Comparison of ENCODE assay signal across 16 cellular contexts in the genomic region with DNA sequence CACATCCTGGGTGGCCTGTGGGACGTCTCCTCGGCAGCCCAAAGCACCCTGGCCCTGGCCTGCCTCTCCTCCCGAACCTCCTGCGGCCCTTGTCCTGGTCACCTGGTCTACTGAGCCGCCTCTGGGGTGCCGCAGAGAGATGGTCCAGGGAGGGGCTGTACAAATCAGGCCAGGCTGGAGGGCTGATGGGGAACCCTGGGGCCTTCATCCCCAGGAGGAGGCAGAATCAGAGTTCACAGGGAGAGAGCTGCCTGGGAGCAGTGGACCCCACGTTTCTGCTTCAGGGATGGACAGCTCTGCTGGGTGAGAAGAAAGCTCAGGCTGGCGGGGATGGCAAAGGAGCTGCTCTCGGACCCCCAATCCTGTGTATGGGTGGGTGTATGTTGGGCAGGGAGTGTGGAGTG.
A peak's percentile ranks its signal among the peaks of the same experiment; 100 is the strongest.
DNase-seq lines count a peak whose midpoint lies in the region; ATAC-seq and TF ChIP-seq lines count a peak whose summit lies in the region.
"Had no signal": no experiment of that assay in that cellular context is flagged by ENCODE, and none has a peak within 500 bp of the region (broad histone marks: within the 10 kb centered on the region; RNA-seq: fewer than 3 reads in every experiment).

No MANE protein-coding gene starts in this region.

- H3K4me1 ChIP-seq in DOHH2 (ENCODE audit: control insufficient read depth, low read length) (peaks cover 44% of the 10 kb centered on the region), gastroesophageal sphincter (no peaks in the 10 kb centered on the region)
- H3K4me1 ChIP-seq: testis had no signal

- no peaks in the 10 kb centered on the region for H3K27me3 Mint-ChIP-seq in activated T-helper 1 cell treated with anti-CD3 and anti-CD28 coated beads, Interleukin-12 subunit alpha, Interleukin-12 subunit beta, Interleukin-2, Interleukin-4 antibody, amounts not matched to agents 30 ng/mL and 10 ng/mL and 1 ng/mL, durations not matched to agents 14 hours and 24 hours and 36 hours (ENCODE audit: insufficient read depth)
- H3K27me3 Mint-ChIP-seq in nephron progenitor cell (ENCODE audit: low read depth, poor library complexity), result peaks cover 16% of the 10 kb centered on the region

- H3K4me2 ChIP-seq in DOHH2 (ENCODE audit: low read length), result peak overlapping the region; percentile 61

- H3K4me3 ChIP-seq in DOHH2 (ENCODE audit: low read length) (peak overlapping the region; percentile 52), gastroesophageal sphincter (no peak overlapping the region)
- H3K4me3 ChIP-seq: K562, testis had no signal

- H3F3A ChIP-seq in DOHH2 (ENCODE audit: control insufficient read depth, insufficient read depth), result no peaks in the 10 kb centered on the region

- no peaks in the 10 kb centered on the region for H3K4me1 Mint-ChIP-seq in activated T-helper 1 cell treated with anti-CD3 and anti-CD28 coated beads, Interleukin-12 subunit alpha, Interleukin-12 subunit beta, Interleukin-2, Interleukin-4 antibody, amounts not matched to agents 30 ng/mL and 10 ng/mL and 1 ng/mL, durations not matched to agents 14 hours and 24 hours and 36 hours (ENCODE audit: low read depth)
- H3K4me1 Mint-ChIP-seq in nephron progenitor cell, result peaks cover 19% of the 10 kb centered on the region
- H3K4me1 Mint-ChIP-seq: neural crest cell had no signal

- DNase-seq in AG20443 (ENCODE audit: low spot score) (peak; percentile 5), nephron progenitor cell (no peak), NCI-H1092 treated with DMSO at 0.1 percent for 48 hours (lab: John Stamatoyannopoulos, UW) (no peak)
- no peak for DNase-seq in activated T-helper 1 cell treated with anti-CD3 and anti-CD28 coated beads, Interleukin-12 subunit alpha, Interleukin-12 subunit beta, Interleukin-2, Interleukin-4 antibody, amounts not matched to agents 30 ng/mL and 10 ng/mL and 1 ng/mL, durations not matched to agents 14 hours and 24 hours and 36 hours (ENCODE audit: low spot score)
- no peak for DNase-seq in stimulated activated naive CD4-positive, alpha-beta T cell (lab: John Stamatoyannopoulos, UW)
- DNase-seq: activated CD4-positive, alpha-beta T cell treated with anti-CD3 and anti-CD28 coated beads, Interleukin-2, amount 50 U/mL, for 1 hour; activated T-cell treated with anti-CD3 and anti-CD28 coated beads, Interleukin-2, amount 50 U/mL, for 1 hour; hypothalamus; NCI-H510A; testis had no signal

- TF ChIP-seq CTCF in DOHH2 (IDR thresholded peaks at IDR 0.05; ENCODE audit: low read depth, low read length, poor library complexity, severe bottlenecking) (no peak), nephron progenitor cell (IDR thresholded peaks at IDR 0.05) (no peak), gastroesophageal sphincter (IDR thresholded peaks at IDR 0.05) (no peak)

- no peaks in the 10 kb centered on the region for H3K9me2 ChIP-seq in DOHH2 (replicated peaks; ENCODE audit: control insufficient read depth, low read length)

- no peaks in the 10 kb centered on the region for H3K36me3 Mint-ChIP-seq in activated T-helper 1 cell treated with anti-CD3 and anti-CD28 coated beads, Interleukin-12 subunit alpha, Interleukin-12 subunit beta, Interleukin-2, Interleukin-4 antibody, amounts not matched to agents 30 ng/mL and 10 ng/mL and 1 ng/mL, durations not matched to agents 14 hours and 24 hours and 36 hours (ENCODE audit: low read depth)
- no peaks in the 10 kb centered on the region for H3K36me3 Mint-ChIP-seq in nephron progenitor cell (ENCODE audit: low read depth)
- H3K36me3 Mint-ChIP-seq: activated naive CD8-positive, alpha-beta T cell had no signal

- intact Hi-C loops in activated T-helper 1 cell treated with anti-CD3 and anti-CD28 coated beads, Interleukin-12 subunit alpha, Interleukin-12 subunit beta, Interleukin-2, Interleukin-4 antibody, amounts not matched to agents 30 ng/mL and 10 ng/mL and 1 ng/mL, durations not matched to agents 14 hours and 24 hours and 36 hours (cut with micrococcal nuclease), result loop anchor here (5.0 kb wide), 1 partner anchor 347 kb away; no protein-coding TSS in a partner anchor

- no peak for TF ChIP-seq EP300 in gastroesophageal sphincter (IDR thresholded peaks at IDR 0.05)

- no peak overlapping the region for H3K4me3 Mint-ChIP-seq in activated T-helper 1 cell treated with anti-CD3 and anti-CD28 coated beads, Interleukin-12 subunit alpha, Interleukin-12 subunit beta, Interleukin-2, Interleukin-4 antibody, amounts not matched to agents 30 ng/mL and 10 ng/mL and 1 ng/mL, durations not matched to agents 14 hours and 24 hours and 36 hours
- H3K4me3 Mint-ChIP-seq in nephron progenitor cell, result no peak overlapping the region
- H3K4me3 Mint-ChIP-seq: activated naive CD8-positive, alpha-beta T cell; neural crest cell had no signal

- no peak for TF ChIP-seq POLR2A in gastroesophageal sphincter (IDR thresholded peaks at IDR 0.05)

- H3K79me2 ChIP-seq in DOHH2 (ENCODE audit: control insufficient read depth, low read length), result no peaks in the 10 kb centered on the region

- H3K9me3 Mint-ChIP-seq in activated T-helper 1 cell treated with anti-CD3 and anti-CD28 coated beads, Interleukin-12 subunit alpha, Interleukin-12 subunit beta, Interleukin-2, Interleukin-4 antibody, amounts not matched to agents 30 ng/mL and 10 ng/mL and 1 ng/mL, durations not matched to agents 14 hours and 24 hours and 36 hours, result no peaks in the 10 kb centered on the region
- H3K9me3 Mint-ChIP-seq in nephron progenitor cell, result no peaks in the 10 kb centered on the region
- H3K9me3 Mint-ChIP-seq: neural crest cell had no signal

- H3K27ac ChIP-seq in DOHH2 (ENCODE audit: low read depth, low read length) (peak overlapping the region; percentile 71), gastroesophageal sphincter (no peak overlapping the region)
- H3K27ac ChIP-seq: testis had no signal

- H3K36me3 ChIP-seq in DOHH2 (ENCODE audit: control insufficient read depth, low read length) (no peaks in the 10 kb centered on the region), gastroesophageal sphincter (no peaks in the 10 kb centered on the region)

- H3K27me3 ChIP-seq in DOHH2 (ENCODE audit: control insufficient read depth, low read length), result no peaks in the 10 kb centered on the region
- no peaks in the 10 kb centered on the region for H3K27me3 ChIP-seq in gastroesophageal sphincter
- H3K27me3 ChIP-seq: testis had no signal

- 82% methylated on average over 3 of the region's 9 CpGs; no CpG with 5 or more reads in 1 of the 2 donors for WGBS in gastroesophageal sphincter (ENCODE audit: low coverage in 1 of 2), 2 donors

- no peak for ATAC-seq in gastroesophageal sphincter
- ATAC-seq in HG02870 (IDR thresholded peaks at IDR 0.05; ENCODE audit: unreplicated experiment), result no peak
- ATAC-seq: K562 had no signal

- peak overlapping the region; percentile 35 for H3K27ac Mint-ChIP-seq in activated T-helper 1 cell treated with anti-CD3 and anti-CD28 coated beads, Interleukin-12 subunit alpha, Interleukin-12 subunit beta, Interleukin-2, Interleukin-4 antibody, amounts not matched to agents 30 ng/mL and 10 ng/mL and 1 ng/mL, durations not matched to agents 14 hours and 24 hours and 36 hours
- H3K27ac Mint-ChIP-seq in nephron progenitor cell, result peak overlapping the region; percentile 66
- H3K27ac Mint-ChIP-seq: activated naive CD8-positive, alpha-beta T cell had no signal

- H3K9me3 ChIP-seq in DOHH2 (ENCODE audit: control insufficient read depth, insufficient read depth, low read length), result no peaks in the 10 kb centered on the region
- no peaks in the 10 kb centered on the region for H3K9me3 ChIP-seq in gastroesophageal sphincter
- H3K9me3 ChIP-seq: testis had no signal

- no peaks in the 10 kb centered on the region for H4K20me1 ChIP-seq in DOHH2 (ENCODE audit: control insufficient read depth, insufficient read depth, low read depth, low read length)
